ENCODE assay signal across 1 cellular context in the genomic region with DNA sequence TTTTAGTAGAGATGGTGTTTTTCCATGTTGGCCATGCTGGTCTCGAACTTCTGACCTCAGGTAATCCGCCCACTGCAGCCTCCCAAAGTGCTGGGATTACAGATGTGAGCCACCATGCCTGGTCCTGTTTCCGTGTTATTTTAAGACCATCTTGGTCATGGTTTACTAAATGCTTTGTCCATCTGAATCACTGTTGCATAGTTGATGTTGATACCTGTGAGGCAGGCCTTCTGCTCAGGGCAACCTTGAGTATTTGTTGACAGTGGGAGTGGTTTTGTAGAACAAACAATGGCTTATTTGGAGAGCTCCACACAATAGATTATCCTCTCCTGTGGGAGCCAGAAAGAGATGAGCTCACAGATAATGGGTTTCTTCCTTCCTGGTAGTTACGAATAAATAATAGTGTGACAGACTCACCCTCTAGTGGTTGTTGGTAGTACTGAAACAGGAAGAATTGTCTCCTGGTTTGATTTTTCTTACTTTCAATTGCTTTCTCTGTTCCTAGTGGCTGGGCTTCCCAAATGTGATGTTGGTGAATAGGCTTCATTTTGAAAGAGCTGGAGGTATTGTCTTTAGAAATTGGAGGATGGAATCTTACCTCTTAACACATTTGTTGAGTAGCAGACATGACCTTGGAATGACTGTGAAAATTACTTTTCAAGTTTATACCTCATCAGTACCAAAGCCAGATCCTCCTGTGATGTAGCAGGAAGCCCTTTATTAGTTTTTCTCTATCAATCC.
A peak's percentile ranks its signal among the peaks of the same experiment; 100 is the strongest.
TF ChIP-seq lines count a peak whose summit lies in the region.

No MANE protein-coding gene starts in this region.

TF ChIP-seq in HepG2, 621 proteins besides CTCF, POLR2A, EP300 and RAD21 (continued from another document and continues in another):
- TF ChIP-seq, protein P1, sequence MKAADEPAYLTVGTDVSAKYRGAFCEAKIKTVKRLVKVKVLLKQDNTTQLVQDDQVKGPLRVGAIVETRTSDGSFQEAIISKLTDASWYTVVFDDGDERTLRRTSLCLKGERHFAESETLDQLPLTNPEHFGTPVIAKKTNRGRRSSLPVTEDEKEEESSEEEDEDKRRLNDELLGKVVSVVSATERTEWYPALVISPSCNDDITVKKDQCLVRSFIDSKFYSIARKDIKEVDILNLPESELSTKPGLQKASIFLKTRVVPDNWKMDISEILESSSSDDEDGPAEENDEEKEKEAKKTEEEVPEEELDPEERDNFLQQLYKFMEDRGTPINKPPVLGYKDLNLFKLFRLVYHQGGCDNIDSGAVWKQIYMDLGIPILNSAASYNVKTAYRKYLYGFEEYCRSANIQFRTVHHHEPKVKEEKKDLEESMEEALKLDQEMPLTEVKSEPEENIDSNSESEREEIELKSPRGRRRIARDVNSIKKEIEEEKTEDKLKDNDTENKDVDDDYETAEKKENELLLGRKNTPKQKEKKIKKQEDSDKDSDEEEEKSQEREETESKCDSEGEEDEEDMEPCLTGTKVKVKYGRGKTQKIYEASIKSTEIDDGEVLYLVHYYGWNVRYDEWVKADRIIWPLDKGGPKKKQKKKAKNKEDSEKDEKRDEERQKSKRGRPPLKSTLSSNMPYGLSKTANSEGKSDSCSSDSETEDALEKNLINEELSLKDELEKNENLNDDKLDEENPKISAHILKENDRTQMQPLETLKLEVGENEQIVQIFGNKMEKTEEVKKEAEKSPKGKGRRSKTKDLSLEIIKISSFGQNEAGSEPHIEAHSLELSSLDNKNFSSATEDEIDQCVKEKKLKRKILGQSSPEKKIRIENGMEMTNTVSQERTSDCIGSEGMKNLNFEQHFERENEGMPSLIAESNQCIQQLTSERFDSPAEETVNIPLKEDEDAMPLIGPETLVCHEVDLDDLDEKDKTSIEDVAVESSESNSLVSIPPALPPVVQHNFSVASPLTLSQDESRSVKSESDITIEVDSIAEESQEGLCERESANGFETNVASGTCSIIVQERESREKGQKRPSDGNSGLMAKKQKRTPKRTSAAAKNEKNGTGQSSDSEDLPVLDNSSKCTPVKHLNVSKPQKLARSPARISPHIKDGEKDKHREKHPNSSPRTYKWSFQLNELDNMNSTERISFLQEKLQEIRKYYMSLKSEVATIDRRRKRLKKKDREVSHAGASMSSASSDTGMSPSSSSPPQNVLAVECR (CRISPR knock-in tag; IDR thresholded peaks at IDR 0.05; ENCODE audit: borderline replicate concordance): no peak; the same call in 1 of the 2 replicates
- no peak for TF ChIP-seq ZZZ3 (CRISPR knock-in tag; IDR thresholded peaks at IDR 0.05; ENCODE audit: borderline replicate concordance)
- TF ChIP-seq, protein P2, sequence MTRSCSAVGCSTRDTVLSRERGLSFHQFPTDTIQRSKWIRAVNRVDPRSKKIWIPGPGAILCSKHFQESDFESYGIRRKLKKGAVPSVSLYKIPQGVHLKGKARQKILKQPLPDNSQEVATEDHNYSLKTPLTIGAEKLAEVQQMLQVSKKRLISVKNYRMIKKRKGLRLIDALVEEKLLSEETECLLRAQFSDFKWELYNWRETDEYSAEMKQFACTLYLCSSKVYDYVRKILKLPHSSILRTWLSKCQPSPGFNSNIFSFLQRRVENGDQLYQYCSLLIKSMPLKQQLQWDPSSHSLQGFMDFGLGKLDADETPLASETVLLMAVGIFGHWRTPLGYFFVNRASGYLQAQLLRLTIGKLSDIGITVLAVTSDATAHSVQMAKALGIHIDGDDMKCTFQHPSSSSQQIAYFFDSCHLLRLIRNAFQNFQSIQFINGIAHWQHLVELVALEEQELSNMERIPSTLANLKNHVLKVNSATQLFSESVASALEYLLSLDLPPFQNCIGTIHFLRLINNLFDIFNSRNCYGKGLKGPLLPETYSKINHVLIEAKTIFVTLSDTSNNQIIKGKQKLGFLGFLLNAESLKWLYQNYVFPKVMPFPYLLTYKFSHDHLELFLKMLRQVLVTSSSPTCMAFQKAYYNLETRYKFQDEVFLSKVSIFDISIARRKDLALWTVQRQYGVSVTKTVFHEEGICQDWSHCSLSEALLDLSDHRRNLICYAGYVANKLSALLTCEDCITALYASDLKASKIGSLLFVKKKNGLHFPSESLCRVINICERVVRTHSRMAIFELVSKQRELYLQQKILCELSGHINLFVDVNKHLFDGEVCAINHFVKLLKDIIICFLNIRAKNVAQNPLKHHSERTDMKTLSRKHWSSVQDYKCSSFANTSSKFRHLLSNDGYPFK (CRISPR knock-in tag; IDR thresholded peaks at IDR 0.05; ENCODE audit: borderline replicate concordance): no peak
- no peak for TF ChIP-seq PHB2 (IDR thresholded peaks at IDR 0.05; ENCODE audit: partially characterized antibody)
- peak; percentile 82 for TF ChIP-seq POGZ (CRISPR knock-in tag; IDR thresholded peaks at IDR 0.05)
- peak; percentile 71 for TF ChIP-seq ZNF331 (CRISPR knock-in tag; IDR thresholded peaks at IDR 0.05)
- TF ChIP-seq, protein P3, sequence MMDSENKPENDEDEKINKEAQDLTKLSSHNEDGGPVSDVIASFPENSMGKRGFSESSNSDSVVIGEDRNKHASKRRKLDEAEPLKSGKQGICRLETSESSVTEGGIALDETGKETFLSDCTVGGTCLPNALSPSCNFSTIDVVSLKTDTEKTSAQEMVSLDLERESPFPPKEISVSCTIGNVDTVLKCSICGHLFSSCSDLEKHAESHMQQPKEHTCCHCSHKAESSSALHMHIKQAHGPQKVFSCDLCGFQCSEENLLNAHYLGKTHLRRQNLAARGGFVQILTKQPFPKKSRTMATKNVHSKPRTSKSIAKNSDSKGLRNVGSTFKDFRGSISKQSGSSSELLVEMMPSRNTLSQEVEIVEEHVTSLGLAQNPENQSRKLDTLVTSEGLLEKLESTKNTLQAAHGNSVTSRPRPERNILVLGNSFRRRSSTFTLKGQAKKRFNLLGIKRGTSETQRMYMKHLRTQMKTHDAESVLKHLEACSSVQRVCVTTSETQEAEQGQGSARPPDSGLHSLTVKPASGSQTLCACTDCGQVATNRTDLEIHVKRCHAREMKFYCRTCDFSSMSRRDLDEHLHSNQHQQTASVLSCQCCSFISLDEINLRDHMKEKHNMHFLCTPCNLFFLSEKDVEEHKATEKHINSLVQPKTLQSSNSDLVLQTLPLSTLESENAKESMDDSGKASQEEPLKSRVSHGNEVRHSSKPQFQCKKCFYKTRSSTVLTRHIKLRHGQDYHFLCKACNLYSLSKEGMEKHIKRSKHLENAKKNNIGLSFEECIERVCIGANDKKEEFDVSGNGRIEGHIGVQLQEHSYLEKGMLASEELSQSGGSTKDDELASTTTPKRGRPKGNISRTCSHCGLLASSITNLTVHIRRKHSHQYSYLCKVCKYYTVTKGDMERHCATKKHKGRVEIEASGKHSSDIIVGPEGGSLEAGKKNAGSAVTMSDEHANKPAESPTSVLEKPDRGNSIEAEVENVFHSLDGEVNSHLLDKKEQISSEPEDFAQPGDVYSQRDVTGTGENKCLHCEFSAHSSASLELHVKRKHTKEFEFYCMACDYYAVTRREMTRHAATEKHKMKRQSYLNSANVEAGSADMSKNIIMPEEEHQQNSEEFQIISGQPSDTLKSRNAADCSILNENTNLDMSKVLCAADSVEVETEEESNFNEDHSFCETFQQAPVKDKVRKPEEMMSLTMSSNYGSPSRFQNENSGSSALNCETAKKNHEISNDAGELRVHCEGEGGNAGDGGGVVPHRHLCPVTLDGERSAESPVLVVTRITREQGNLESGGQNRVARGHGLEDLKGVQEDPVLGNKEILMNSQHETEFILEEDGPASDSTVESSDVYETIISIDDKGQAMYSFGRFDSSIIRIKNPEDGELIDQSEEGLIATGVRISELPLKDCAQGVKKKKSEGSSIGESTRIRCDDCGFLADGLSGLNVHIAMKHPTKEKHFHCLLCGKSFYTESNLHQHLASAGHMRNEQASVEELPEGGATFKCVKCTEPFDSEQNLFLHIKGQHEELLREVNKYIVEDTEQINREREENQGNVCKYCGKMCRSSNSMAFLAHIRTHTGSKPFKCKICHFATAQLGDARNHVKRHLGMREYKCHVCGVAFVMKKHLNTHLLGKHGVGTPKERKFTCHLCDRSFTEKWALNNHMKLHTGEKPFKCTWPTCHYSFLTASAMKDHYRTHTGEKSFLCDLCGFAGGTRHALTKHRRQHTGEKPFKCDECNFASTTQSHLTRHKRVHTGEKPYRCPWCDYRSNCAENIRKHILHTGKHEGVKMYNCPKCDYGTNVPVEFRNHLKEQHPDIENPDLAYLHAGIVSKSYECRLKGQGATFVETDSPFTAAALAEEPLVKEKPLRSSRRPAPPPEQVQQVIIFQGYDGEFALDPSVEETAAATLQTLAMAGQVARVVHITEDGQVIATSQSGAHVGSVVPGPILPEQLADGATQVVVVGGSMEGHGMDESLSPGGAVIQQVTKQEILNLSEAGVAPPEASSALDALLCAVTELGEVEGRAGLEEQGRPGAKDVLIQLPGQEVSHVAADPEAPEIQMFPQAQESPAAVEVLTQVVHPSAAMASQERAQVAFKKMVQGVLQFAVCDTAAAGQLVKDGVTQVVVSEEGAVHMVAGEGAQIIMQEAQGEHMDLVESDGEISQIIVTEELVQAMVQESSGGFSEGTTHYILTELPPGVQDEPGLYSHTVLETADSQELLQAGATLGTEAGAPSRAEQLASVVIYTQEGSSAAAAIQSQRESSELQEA (CRISPR knock-in tag; IDR thresholded peaks at IDR 0.05; ENCODE audit: not compliant biosample characterization): no peak
- TF ChIP-seq ZNF251 (CRISPR knock-in tag; IDR thresholded peaks at IDR 0.05): no peak
- peak; percentile 46; the same call in 1 of the 2 replicates for TF ChIP-seq SMAD3 (CRISPR knock-in tag; IDR thresholded peaks at IDR 0.05)
- TF ChIP-seq ZNF878 (CRISPR knock-in tag; IDR thresholded peaks at IDR 0.05): peak; percentile 38; the same call in 1 of the 2 replicates
- peak; percentile 52; the same call in 1 of the 2 replicates for TF ChIP-seq ZC3H13 (CRISPR knock-in tag; IDR thresholded peaks at IDR 0.05)
- peak in 1 of 2 experiments; percentile 65; a peak in 1 of 4 replicates for TF ChIP-seq KLF16 (CRISPR knock-in tag; IDR thresholded peaks at IDR 0.05)
- TF ChIP-seq TEAD3 (CRISPR knock-in tag; optimal IDR thresholded peaks at IDR 0.05; ENCODE audit: borderline replicate concordance): peak; percentile 82
- TF ChIP-seq THAP11 (CRISPR knock-in tag; IDR thresholded peaks at IDR 0.05): peak; percentile 72
- TF ChIP-seq, protein P4, sequence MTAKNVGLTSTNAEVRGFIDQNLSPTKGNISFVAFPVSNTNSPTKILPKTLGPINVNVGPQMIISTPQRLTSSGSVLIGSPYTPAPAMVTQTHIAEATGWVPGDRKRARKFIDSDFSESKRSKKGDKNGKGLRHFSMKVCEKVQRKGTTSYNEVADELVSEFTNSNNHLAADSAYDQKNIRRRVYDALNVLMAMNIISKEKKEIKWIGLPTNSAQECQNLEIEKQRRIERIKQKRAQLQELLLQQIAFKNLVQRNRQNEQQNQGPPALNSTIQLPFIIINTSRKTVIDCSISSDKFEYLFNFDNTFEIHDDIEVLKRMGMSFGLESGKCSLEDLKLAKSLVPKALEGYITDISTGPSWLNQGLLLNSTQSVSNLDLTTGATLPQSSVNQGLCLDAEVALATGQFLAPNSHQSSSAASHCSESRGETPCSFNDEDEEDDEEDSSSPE (CRISPR knock-in tag; IDR thresholded peaks at IDR 0.05): no peak
- TF ChIP-seq, protein P5, sequence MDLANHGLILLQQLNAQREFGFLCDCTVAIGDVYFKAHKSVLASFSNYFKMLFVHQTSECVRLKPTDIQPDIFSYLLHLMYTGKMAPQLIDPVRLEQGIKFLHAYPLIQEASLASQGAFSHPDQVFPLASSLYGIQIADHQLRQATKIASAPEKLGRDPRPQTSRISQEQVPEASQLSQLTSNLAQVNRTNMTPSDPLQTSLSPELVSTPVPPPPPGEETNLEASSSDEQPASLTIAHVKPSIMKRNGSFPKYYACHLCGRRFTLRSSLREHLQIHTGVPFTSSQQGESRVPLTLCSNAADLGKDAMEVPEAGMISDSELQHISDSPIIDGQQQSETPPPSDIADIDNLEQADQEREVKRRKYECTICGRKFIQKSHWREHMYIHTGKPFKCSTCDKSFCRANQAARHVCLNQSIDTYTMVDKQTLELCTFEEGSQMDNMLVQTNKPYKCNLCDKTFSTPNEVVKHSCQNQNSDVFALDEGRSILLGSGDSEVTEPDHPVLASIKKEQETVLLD (CRISPR knock-in tag; IDR thresholded peaks at IDR 0.05; ENCODE audit: low read depth): 0 out of 2 replicates have a peak, but pooled peaks have one; percentile 29
- TF ChIP-seq ZNF720 (CRISPR knock-in tag; IDR thresholded peaks at IDR 0.05): no peak
- TF ChIP-seq GFI1 (CRISPR knock-in tag; IDR thresholded peaks at IDR 0.05; ENCODE audit: borderline replicate concordance): peak; percentile 78
- TF ChIP-seq ISL2 (CRISPR knock-in tag; IDR thresholded peaks at IDR 0.05): peak; percentile 86
- peak; percentile 40; the same call in 1 of the 2 replicates for TF ChIP-seq ZKSCAN8 (CRISPR knock-in tag; IDR thresholded peaks at IDR 0.05; ENCODE audit: borderline replicate concordance)
- no peak for TF ChIP-seq ZNF776 (CRISPR knock-in tag; IDR thresholded peaks at IDR 0.05)
- TF ChIP-seq, protein P6, sequence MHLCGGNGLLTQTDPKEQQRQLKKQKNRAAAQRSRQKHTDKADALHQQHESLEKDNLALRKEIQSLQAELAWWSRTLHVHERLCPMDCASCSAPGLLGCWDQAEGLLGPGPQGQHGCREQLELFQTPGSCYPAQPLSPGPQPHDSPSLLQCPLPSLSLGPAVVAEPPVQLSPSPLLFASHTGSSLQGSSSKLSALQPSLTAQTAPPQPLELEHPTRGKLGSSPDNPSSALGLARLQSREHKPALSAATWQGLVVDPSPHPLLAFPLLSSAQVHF (CRISPR knock-in tag; IDR thresholded peaks at IDR 0.05): no peak
- peak; percentile 85 for TF ChIP-seq FOXO1 (CRISPR knock-in tag; IDR thresholded peaks at IDR 0.05)
- TF ChIP-seq ZNF34 (CRISPR knock-in tag; IDR thresholded peaks at IDR 0.05; ENCODE audit: borderline replicate concordance): no peak
- TF ChIP-seq SMYD3 (CRISPR knock-in tag; IDR thresholded peaks at IDR 0.05): no peak
- no peak for TF ChIP-seq ZNF761 (CRISPR knock-in tag; conservative IDR thresholded peaks at IDR 0.05)
- TF ChIP-seq, protein P7, sequence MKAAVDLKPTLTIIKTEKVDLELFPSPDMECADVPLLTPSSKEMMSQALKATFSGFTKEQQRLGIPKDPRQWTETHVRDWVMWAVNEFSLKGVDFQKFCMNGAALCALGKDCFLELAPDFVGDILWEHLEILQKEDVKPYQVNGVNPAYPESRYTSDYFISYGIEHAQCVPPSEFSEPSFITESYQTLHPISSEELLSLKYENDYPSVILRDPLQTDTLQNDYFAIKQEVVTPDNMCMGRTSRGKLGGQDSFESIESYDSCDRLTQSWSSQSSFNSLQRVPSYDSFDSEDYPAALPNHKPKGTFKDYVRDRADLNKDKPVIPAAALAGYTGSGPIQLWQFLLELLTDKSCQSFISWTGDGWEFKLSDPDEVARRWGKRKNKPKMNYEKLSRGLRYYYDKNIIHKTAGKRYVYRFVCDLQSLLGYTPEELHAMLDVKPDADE (CRISPR knock-in tag; IDR thresholded peaks at IDR 0.05): no peak
- TF ChIP-seq NFE2 (CRISPR knock-in tag; IDR thresholded peaks at IDR 0.05): no peak
- no peak for TF ChIP-seq CAMTA2 (CRISPR knock-in tag; IDR thresholded peaks at IDR 0.05; ENCODE audit: borderline replicate concordance)
- TF ChIP-seq ESRRA (CRISPR knock-in tag; IDR thresholded peaks at IDR 0.05; ENCODE audit: low read depth): peak; percentile 62; the same call in 1 of the 2 replicates
- TF ChIP-seq U2AF1 (optimal IDR thresholded peaks at IDR 0.05; ENCODE audit: low read depth, low read length): no peak
- TF ChIP-seq ZC3H4 (CRISPR knock-in tag; IDR thresholded peaks at IDR 0.05; ENCODE audit: borderline replicate concordance): no peak
- peak; percentile 75 for TF ChIP-seq ATF7 (IDR thresholded peaks at IDR 0.05)
- TF ChIP-seq ATF7 (CRISPR knock-in tag; IDR thresholded peaks at IDR 0.05): no peak; the same call in 1 of the 2 replicates
- no peak for TF ChIP-seq SMARCE1 (IDR thresholded peaks at IDR 0.05; ENCODE audit: borderline replicate concordance)
- TF ChIP-seq KDM3A (CRISPR knock-in tag; IDR thresholded peaks at IDR 0.05; ENCODE audit: low read depth): peak; percentile 34; the same call in 1 of the 2 replicates
- peak; percentile 20; the same call in 1 of the 2 replicates for TF ChIP-seq SIN3B (IDR thresholded peaks at IDR 0.05; ENCODE audit: low read length)
- TF ChIP-seq NRL (CRISPR knock-in tag; IDR thresholded peaks at IDR 0.05; ENCODE audit: borderline replicate concordance): no peak
